In the genomic region with DNA sequence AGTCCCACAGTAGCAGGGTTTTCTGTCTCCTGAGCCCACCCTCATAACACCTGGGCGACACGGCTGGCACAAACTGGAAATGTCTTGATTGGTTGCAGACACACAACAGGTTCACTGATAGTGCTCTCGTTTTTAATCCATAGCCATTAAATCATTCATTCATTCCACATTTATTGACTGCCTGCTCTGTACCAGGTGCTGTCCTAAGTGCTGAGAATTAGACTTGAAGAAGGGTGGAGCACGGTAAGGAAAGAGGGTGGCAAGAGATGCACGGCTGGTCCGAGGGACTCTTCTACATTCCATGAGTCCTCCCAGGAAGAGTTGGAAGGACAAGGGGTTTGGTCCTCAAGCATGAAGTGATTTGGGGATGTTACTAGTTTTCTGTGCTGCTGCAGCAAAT, we compare ENCODE assay signal across 28 cellular contexts.
"Had no signal": no experiment of that assay in that cellular context is flagged by ENCODE, and none has a peak within 500 bp of the region (broad histone marks: within the 10 kb centered on the region; RNA-seq: fewer than 3 reads in every experiment).

No MANE protein-coding gene starts in this region.

- H3K27ac ChIP-seq: neural progenitor cell, ovary, parathyroid adenoma, psoas muscle, right lobe of liver, sigmoid colon, stomach, thoracic aorta, thyroid gland, tibial nerve, upper lobe of left lung, vagina had no signal

- H3K4me3 ChIP-seq: neural progenitor cell, ovary, psoas muscle, right lobe of liver, sigmoid colon, stomach, thoracic aorta, thyroid gland, tibial nerve, upper lobe of left lung, vagina had no signal

- H2AFZ ChIP-seq: neural progenitor cell, parathyroid adenoma had no signal

- H3K27me3 Mint-ChIP-seq: progenitor cell of endocrine pancreas had no signal

- H3K4me1 Mint-ChIP-seq: stimulated activated effector memory CD8-positive, alpha-beta T cell treated with anti-CD3 and anti-CD28 coated beads, Interleukin-12 subunit alpha, Interleukin-12 subunit beta, amount 100 ng/mL, for 72 hours; stimulated activated naive B cell treated with anti-CD40 and anti-IgM and Interleukin-4, amounts not matched to agents 10 μg/mL and 1 μg/mL and 100 μg/mL, for 72 hours had no signal

- H3K36me3 Mint-ChIP-seq: neural progenitor cell; stimulated activated effector memory CD8-positive, alpha-beta T cell treated with anti-CD3 and anti-CD28 coated beads, Interleukin-12 subunit alpha, Interleukin-12 subunit beta, amount 100 ng/mL, for 72 hours; stimulated activated naive B cell treated with anti-CD40 and anti-IgM and Interleukin-4, amounts not matched to agents 10 μg/mL and 1 μg/mL and 100 μg/mL, for 72 hours had no signal

- H3K36me3 ChIP-seq: neural progenitor cell, ovary, sigmoid colon, thoracic aorta, thyroid gland, vagina had no signal

- FAIRE-seq: small intestine, urothelium cell line had no signal

- H3K9me3 Mint-ChIP-seq: neural progenitor cell; stimulated activated effector memory CD8-positive, alpha-beta T cell treated with anti-CD3 and anti-CD28 coated beads, Interleukin-12 subunit alpha, Interleukin-12 subunit beta, amount 100 ng/mL, for 72 hours had no signal

- H3K4me2 ChIP-seq: neural progenitor cell had no signal

- H3K27ac Mint-ChIP-seq: nephron; neural progenitor cell; progenitor cell of endocrine pancreas; stimulated activated effector memory CD8-positive, alpha-beta T cell treated with anti-CD3 and anti-CD28 coated beads, Interleukin-12 subunit alpha, Interleukin-12 subunit beta, amount 100 ng/mL, for 72 hours; stimulated activated naive B cell treated with anti-CD40 and anti-IgM and Interleukin-4, amounts not matched to agents 10 μg/mL and 1 μg/mL and 100 μg/mL, for 72 hours; stimulated activated naive CD8-positive, alpha-beta T cell treated with anti-CD3 and anti-CD28 coated beads, Interleukin-15, Interleukin-2, amounts not matched to agents 100 ng/mL and 50 ng/mL, for 24 hours had no signal

- H3K27me3 ChIP-seq: neural progenitor cell, ovary, right lobe of liver, sigmoid colon, stomach, thyroid gland, tibial nerve, upper lobe of left lung, vagina had no signal

- DNase-seq: occipital lobe; ovary; posterior cingulate gyrus; psoas muscle; right cardiac atrium; right lobe of liver; sigmoid colon; small intestine; stimulated activated CD4-positive, alpha-beta T cell treated with anti-CD3 and anti-CD28 coated beads, Interleukin-15, amount 100 ng/mL, for 24 hours; stimulated activated CD4-positive, alpha-beta T cell treated with anti-CD3 and anti-CD28 coated beads, Interleukin-2, amount 100 ng/mL, for 24 hours; stimulated activated CD4-positive, alpha-beta T cell treated with anti-CD3 and anti-CD28 coated beads, Interleukin-2, amount 100 ng/mL, for 48 hours; stimulated activated CD4-positive, alpha-beta T cell treated with anti-CD3 and anti-CD28 coated beads, Interleukin-4, amount 100 ng/mL, for 24 hours; stimulated activated naive B cell treated with anti-CD40 and anti-IgM and Interleukin-4, amounts not matched to agents 10 μg/mL and 1 μg/mL and 100 μg/mL, for 72 hours; stimulated activated naive CD4-positive, alpha-beta T cell treated with Interleukin-2 at 50 U/mL for 16 hours; stomach; thyroid gland; trophoblast cell; upper lobe of left lung had no signal

- H3K9ac ChIP-seq: neural progenitor cell, parathyroid adenoma had no signal

- H3K4me1 ChIP-seq: parathyroid adenoma, psoas muscle, right lobe of liver, sigmoid colon, thyroid gland, tibial nerve, vagina had no signal

- ATAC-seq: psoas muscle; right cardiac atrium; right lobe of liver; stimulated activated effector memory CD8-positive, alpha-beta T cell treated with anti-CD3 and anti-CD28 coated beads, Interleukin-12 subunit alpha, Interleukin-12 subunit beta, amount 100 ng/mL, for 72 hours; stimulated activated naive B cell treated with anti-CD40 and anti-IgM and Interleukin-4, amounts not matched to agents 10 μg/mL and 1 μg/mL and 100 μg/mL, for 72 hours had no signal

- H3K79me2 ChIP-seq: parathyroid adenoma had no signal

- H3K9me3 ChIP-seq: ovary, psoas muscle, right lobe of liver, sigmoid colon, thyroid gland, vagina had no signal

- H3K4me3 Mint-ChIP-seq: nephron; neural progenitor cell; stimulated activated effector memory CD8-positive, alpha-beta T cell treated with anti-CD3 and anti-CD28 coated beads, Interleukin-12 subunit alpha, Interleukin-12 subunit beta, amount 100 ng/mL, for 72 hours; stimulated activated naive B cell treated with anti-CD40 and anti-IgM and Interleukin-4, amounts not matched to agents 10 μg/mL and 1 μg/mL and 100 μg/mL, for 72 hours; stimulated activated naive CD8-positive, alpha-beta T cell treated with anti-CD3 and anti-CD28 coated beads, Interleukin-15, Interleukin-2, amounts not matched to agents 100 ng/mL and 50 ng/mL, for 24 hours had no signal
